ENCODE assay signal across 8 cellular contexts in the genomic region with DNA sequence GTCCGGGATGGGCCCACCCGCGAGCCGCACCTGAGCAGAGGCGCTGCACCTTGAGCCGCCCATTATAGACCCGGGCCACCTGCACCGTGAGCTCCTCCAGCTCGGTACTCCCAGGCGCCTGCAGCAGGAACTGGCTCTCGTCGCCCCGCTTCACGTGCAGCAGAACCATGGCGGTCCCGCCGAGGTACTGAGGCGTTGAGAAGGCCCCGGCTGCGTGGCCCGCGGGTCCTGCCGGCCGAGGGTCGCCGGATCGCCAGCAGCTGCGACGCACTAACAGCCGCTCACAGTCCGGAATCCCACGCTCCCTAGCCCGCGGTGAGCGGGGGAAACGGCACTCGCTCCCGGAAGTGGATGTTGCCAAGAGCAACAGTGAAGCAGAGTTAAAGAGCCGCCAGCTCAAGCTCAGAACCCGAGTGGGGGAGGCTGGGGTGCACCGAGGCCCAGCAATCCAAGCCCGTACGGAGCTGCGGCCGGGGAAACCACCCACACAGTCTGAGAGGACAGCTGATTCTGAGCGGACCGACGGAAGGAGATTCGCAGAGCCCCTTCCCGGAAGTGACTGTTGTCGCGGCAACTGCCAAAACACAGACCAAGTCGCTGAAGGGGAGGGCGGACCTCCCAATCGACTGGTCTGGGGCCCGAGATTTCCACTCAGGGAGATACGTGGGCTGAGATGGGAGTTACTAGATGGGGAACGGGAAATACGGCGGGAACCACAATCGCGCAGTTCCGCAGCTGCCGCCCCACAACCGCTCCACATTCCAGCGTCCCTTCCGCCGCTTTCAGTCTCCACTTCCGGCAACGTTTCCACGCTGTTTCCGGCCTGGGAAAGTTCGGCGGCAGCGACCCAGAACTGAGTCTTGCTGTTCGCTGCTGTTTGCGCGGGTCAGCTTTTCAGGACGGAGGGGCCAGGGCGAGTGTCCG. TPM values are rescaled to one million over a fixed set of nuclear protein-coding genes. Genes with fewer than 3 reads are reported as not detected.
DNase-seq lines count a peak whose midpoint lies in the region; ATAC-seq, FAIRE-seq and TF ChIP-seq lines count a peak whose summit lies in the region.

A gene with protein sequence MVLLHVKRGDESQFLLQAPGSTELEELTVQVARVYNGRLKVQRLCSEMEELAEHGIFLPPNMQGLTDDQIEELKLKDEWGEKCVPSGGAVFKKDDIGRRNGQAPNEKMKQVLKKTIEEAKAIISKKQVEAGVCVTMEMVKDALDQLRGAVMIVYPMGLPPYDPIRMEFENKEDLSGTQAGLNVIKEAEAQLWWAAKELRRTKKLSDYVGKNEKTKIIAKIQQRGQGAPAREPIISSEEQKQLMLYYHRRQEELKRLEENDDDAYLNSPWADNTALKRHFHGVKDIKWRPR (minus strand): TSS at position 303 of the 924 bp plus-strand sequence. CDS start 134 bp downstream, at position 169.

- WGBS in A549 (ENCODE audit: missing lambda C conversion rate), result 10% methylated on average over 2 of the region's 81 CpGs

- DNase-seq in A549 (ENCODE audit: low read depth in 1 of 2, low spot score in 1 of 2) (peak; percentile 73 to 92), NCI-H2196 (lab: John Stamatoyannopoulos, UW; ENCODE audit: unreplicated experiment) (peak; percentile 86), breast epithelium (ENCODE audit: low spot score in 2 of 2) (peak; percentile 66 to 80)

- CTCF ChIA-PET in A549 (lab: Yijun Ruan, JAX), result interaction anchor here (1.2 to 3.5 kb wide), 4 partner anchors 11 to 210 kb away, joined by 3 to 16 read pairs (median 6); no protein-coding TSS in a partner anchor

- intact Hi-C loops in breast epithelium (cut with DNase I; ENCODE audit: low total_unique reads), result no loop called here

- H3K4me2 ChIP-seq in A549, result peak within 1 kb of the TSS; percentile 85

- peak within 1 kb of the TSS; percentile 89 to 99 for H3K27ac ChIP-seq in A549
- H3K27ac ChIP-seq in VCaP, result peak within 1 kb of the TSS; percentile 94
- H3K27ac ChIP-seq in breast epithelium, result peak within 1 kb of the TSS; percentile 91 to 94
- peak within 1 kb of the TSS; percentile 50 to 97 (median 91) for H3K27ac ChIP-seq in skin epidermis

- no peak for TF ChIP-seq RAD21 in A549 (conservative IDR thresholded peaks at IDR 0.05 in 1 of 2, IDR thresholded peaks at IDR 0.05 in 1 of 2)

- no peaks in the 10 kb centered on the region for H3K27me3 ChIP-seq in breast epithelium

- H3K9me3 ChIP-seq in A549 (no peaks in the 10 kb centered on the region), breast epithelium (no peaks in the 10 kb centered on the region), iPS-18c (ENCODE audit: control insufficient read depth, insufficient read depth, low read length) (no peaks in the 10 kb centered on the region)

- no peak for TF ChIP-seq EP300 in A549 (IDR thresholded peaks at IDR 0.05)

- TF ChIP-seq POLR2A in A549 (IDR thresholded peaks at IDR 0.05; ENCODE audit: low read length) (peak; percentile 75), breast epithelium (IDR thresholded peaks at IDR 0.05) (no peak)

- POLR2A ChIA-PET in A549 (lab: Yijun Ruan, JAX), result interaction anchor here (1.5 kb wide), 1 partner anchor 12 kb away, joined by 8 read pairs; no protein-coding TSS in a partner anchor

- no peak for TF ChIP-seq CTCF in A549 (IDR thresholded peaks at IDR 0.05)
- no peak for TF ChIP-seq CTCF in VCaP (conservative IDR thresholded peaks at IDR 0.05)
- no peak for TF ChIP-seq CTCF in breast epithelium (IDR thresholded peaks at IDR 0.05)

- peak within 1 kb of the TSS; percentile 54 for H3K4me3 ChIP-seq in A549
- H3K4me3 ChIP-seq in breast epithelium, result peak within 1 kb of the TSS; percentile 67 to 81 (median 81)
- peak within 1 kb of the TSS; percentile 80 for H3K4me3 ChIP-seq in iPS-18c (ENCODE audit: insufficient read depth, low read depth, low read length)
- peak within 1 kb of the TSS; percentile 73 to 96 (median 86) for H3K4me3 ChIP-seq in skin epidermis

- 0 out of 3 replicates have a peak, but pooled peaks cover 8% of the 10 kb centered on the region for H3K4me1 ChIP-seq in A549
- peaks cover 0 to 3% of the 10 kb centered on the region in 2 donors for H3K4me1 ChIP-seq in breast epithelium

- no peaks in the 10 kb centered on the region for H3K36me3 ChIP-seq in breast epithelium

- peak; percentile 98 for ATAC-seq in A549
- peak; percentile 95 for ATAC-seq in GM18861 (IDR thresholded peaks at IDR 0.05; ENCODE audit: unreplicated experiment)
- ATAC-seq in HG03097 (IDR thresholded peaks at IDR 0.05; ENCODE audit: low FRiP score, unreplicated experiment), result peak; percentile 96

- no peak for FAIRE-seq in A549 (lab: Jason Lieb, UNC)

TF ChIP-seq in A549, 52 proteins besides CTCF, POLR2A, EP300 and RAD21:
- no peak for TF ChIP-seq NPAS2 (CRISPR knock-in tag; IDR thresholded peaks at IDR 0.05; ENCODE audit: borderline replicate concordance)
- TF ChIP-seq, protein P1, sequence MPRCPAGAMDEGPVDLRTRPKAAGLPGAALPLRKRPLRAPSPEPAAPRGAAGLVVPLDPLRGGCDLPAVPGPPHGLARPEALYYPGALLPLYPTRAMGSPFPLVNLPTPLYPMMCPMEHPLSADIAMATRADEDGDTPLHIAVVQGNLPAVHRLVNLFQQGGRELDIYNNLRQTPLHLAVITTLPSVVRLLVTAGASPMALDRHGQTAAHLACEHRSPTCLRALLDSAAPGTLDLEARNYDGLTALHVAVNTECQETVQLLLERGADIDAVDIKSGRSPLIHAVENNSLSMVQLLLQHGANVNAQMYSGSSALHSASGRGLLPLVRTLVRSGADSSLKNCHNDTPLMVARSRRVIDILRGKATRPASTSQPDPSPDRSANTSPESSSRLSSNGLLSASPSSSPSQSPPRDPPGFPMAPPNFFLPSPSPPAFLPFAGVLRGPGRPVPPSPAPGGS (IDR thresholded peaks at IDR 0.05), result 0 out of 3 replicates have a peak, but pooled peaks have one; percentile 41
- TF ChIP-seq JUN (IDR thresholded peaks at IDR 0.05), result peak in 1 of 2 experiments; percentile 76; a peak in 3 of 5 replicates
- 0 out of 2 replicates have a peak, but pooled peaks have one; percentile 37 for TF ChIP-seq MYC (IDR thresholded peaks at IDR 0.05; ENCODE audit: borderline replicate concordance, low read length)
- TF ChIP-seq, protein P2, sequence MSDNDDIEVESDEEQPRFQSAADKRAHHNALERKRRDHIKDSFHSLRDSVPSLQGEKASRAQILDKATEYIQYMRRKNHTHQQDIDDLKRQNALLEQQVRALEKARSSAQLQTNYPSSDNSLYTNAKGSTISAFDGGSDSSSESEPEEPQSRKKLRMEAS (IDR thresholded peaks at IDR 0.05), result peak; percentile 67
- peak; percentile 33; the same call in 1 of the 2 replicates for TF ChIP-seq PHF8 (IDR thresholded peaks at IDR 0.05; ENCODE audit: borderline replicate concordance, low read depth)
- no peak; the same call in none of the 2 replicates for TF ChIP-seq KDM5A (IDR thresholded peaks at IDR 0.05)
- TF ChIP-seq HOXA7 (CRISPR knock-in tag; IDR thresholded peaks at IDR 0.05), result no peak
- TF ChIP-seq, protein P3, sequence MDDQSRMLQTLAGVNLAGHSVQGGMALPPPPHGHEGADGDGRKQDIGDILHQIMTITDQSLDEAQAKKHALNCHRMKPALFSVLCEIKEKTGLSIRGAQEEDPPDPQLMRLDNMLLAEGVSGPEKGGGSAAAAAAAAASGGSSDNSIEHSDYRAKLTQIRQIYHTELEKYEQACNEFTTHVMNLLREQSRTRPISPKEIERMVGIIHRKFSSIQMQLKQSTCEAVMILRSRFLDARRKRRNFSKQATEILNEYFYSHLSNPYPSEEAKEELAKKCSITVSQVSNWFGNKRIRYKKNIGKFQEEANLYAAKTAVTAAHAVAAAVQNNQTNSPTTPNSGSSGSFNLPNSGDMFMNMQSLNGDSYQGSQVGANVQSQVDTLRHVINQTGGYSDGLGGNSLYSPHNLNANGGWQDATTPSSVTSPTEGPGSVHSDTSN (IDR thresholded peaks at IDR 0.05), result peak; percentile 63; the same call in 1 of the 2 replicates

RNA-seq across cellular contexts. Expression of the gene that starts here (rescaled TPM):
- polyA plus RNA-seq in A549 (2011; rRNA removed) (22.2 and 35.6 TPM in 2 replicates), A549 (2017; fragmentation: RNase III; extraction: RNeasy Plus Mini Kit Qiagen cat#74134 plus additional on column Dnase treatment) (39.3 to 42.3 TPM (median 41.8 TPM) in 3 replicates)
- polyA plus RNA-seq in A549 (2012; cell fraction: cytosol; rRNA removed), result 19.1 and 20.1 TPM in 2 replicates
- polyA plus RNA-seq in A549 (2012; cell fraction: nucleus; rRNA removed), result 13.3 and 18.4 TPM in 2 replicates
- polyA minus RNA-seq in A549 (2011; rRNA and poly(A)+ RNA removed), result 4.3 and 5.8 TPM in 2 replicates
- 10 to 100 TPM; 16.8 to 38.2 (median 36.1) TPM for total RNA-seq in breast epithelium

Comparison
In these comparisons a context has a peak if more than half of its experiments do, and no peak if none do; other contexts are left out.
1. Peak in every context shown above with its lines: DNase-seq, ATAC-seq, H3K4me3 ChIP-seq and H3K27ac ChIP-seq.